ENCODE assay signal across 18 cellular contexts in the genomic region with DNA sequence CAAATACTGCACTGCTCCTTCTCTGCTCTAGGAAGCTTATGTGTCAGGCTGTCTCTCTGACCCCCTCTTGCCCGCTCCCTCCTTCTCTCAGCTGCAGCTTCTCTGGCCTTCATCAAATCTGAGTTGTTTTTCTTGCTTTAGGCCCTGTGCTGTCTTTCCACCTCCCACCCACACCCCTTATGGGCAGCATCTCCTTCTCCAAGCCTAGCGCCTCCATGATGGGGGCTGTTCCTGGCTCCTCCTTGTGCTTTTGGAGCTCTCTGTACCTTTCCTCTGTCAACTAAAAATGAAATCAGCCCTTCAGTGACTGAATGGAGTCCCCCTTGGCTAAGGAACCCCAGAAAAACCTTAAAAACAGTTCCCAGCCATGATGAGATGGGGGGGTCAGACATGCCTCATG. TPM values are rescaled to one million over a fixed set of nuclear protein-coding genes. Genes with fewer than 3 reads are reported as not detected.
DNase-seq lines count a peak whose midpoint lies in the region; ATAC-seq and TF ChIP-seq lines count a peak whose summit lies in the region.
"Had no signal": no experiment of that assay in that cellular context is flagged by ENCODE, and none has a peak within 500 bp of the region (broad histone marks: within the 10 kb centered on the region; RNA-seq: fewer than 3 reads in every experiment).

No MANE protein-coding gene starts in this region.

- no peaks in the 10 kb centered on the region for H4K20me1 ChIP-seq in HCT116 (ENCODE audit: insufficient read depth)

- peaks cover 20 to 38% of the 10 kb centered on the region in 2 experiments for H3K4me1 ChIP-seq in HCT116 (ENCODE audit: control insufficient read depth in 1 of 2, insufficient read depth in 2 of 2, low read length in 2 of 2)
- no peaks in the 10 kb centered on the region for H3K4me1 ChIP-seq in prostate gland (replicated peaks)
- H3K4me1 ChIP-seq in adrenal gland (replicated peaks in 1 of 2): peaks cover 0 to 13% of the 10 kb centered on the region in 2 donors

- TF ChIP-seq POLR2A in HCT116 (IDR thresholded peaks at IDR 0.05; ENCODE audit: borderline replicate concordance, extremely low read depth, insufficient read depth, insufficient read length) (no peak), prostate gland (IDR thresholded peaks at IDR 0.05) (no peak), adrenal gland (IDR thresholded peaks at IDR 0.05) (no peak)

- no peak overlapping the region for H3K4me2 ChIP-seq in HCT116 (ENCODE audit: low read length)

- H3K27me3 ChIP-seq in HCT116 (ENCODE audit: insufficient read depth, low read length) (no peaks in the 10 kb centered on the region), prostate gland (replicated peaks; ENCODE audit: insufficient read depth) (no peaks in the 10 kb centered on the region), adrenal gland (no peaks in the 10 kb centered on the region)
- H3K27me3 ChIP-seq: SJSA1 had no signal

- H3K4me1 Mint-ChIP-seq in immature natural killer cell: peaks cover 22 to 25% of the 10 kb centered on the region in 2 donors
- H3K4me1 Mint-ChIP-seq in activated T-cell treated with anti-CD3 and anti-CD28 coated beads, Interleukin-2, amount 50 U/mL, for 24 hours (ENCODE audit: low read depth): peaks cover 15% of the 10 kb centered on the region

- 97% methylated on average over 2 of the region's 2 CpGs for WGBS in prostate gland
- 89 to 100% (median 96%) methylated on average over 2 of the region's 2 CpGs for WGBS in adrenal gland, 4 donors

- H3K27ac ChIP-seq in 22Rv1 (peak overlapping the region; percentile 62; the same call in 1 of the 2 replicates), HCT116 (ENCODE audit: low read depth, low read length) (no peak overlapping the region), prostate gland (peak overlapping the region; percentile 66 to 68), adrenal gland (peak overlapping the region in 2 of 5 donors; percentile 87 to 94)
- H3K27ac ChIP-seq: SJSA1, VCaP had no signal

- POLR2A ChIA-PET in HCT116 (lab: Charles Lee): interaction anchor here (0.8 to 2.1 kb wide), 2 partner anchors 22 to 35 kb away, joined by 3 to 6 read pairs; a partner anchor contains a TSS

- H3K36me3 ChIP-seq in HCT116 (ENCODE audit: control insufficient read depth in 1 of 2, insufficient read depth in 2 of 2, low read length in 2 of 2) (no peaks in the 10 kb centered on the region), prostate gland (no peaks in the 10 kb centered on the region), adrenal gland (replicated peaks in 1 of 2) (no peaks in the 10 kb centered on the region)
- H3K36me3 ChIP-seq: SJSA1 had no signal

- intact Hi-C loops in HCT116 (cut with micrococcal nuclease): no loop called here
- intact Hi-C loops in prostate gland (cut with DNase I): no loop called here
- intact Hi-C loops in adrenal gland (cut with DNase I): no loop called here

- H3K9me2 ChIP-seq in HCT116 (ENCODE audit: insufficient read depth): no peaks in the 10 kb centered on the region

- CTCF ChIA-PET in HCT116 (lab: Charles Lee): no interaction called here

- TF ChIP-seq CTCF in 22Rv1 (IDR thresholded peaks at IDR 0.05) (no peak), HCT116 (IDR thresholded peaks at IDR 0.05 in 2 of 3, conservative IDR thresholded peaks at IDR 0.05 in 1 of 3; ENCODE audit: borderline replicate concordance in 1 of 3, insufficient read depth in 1 of 3, low read depth in 2 of 3, low read length in 2 of 3) (no peak), prostate gland (IDR thresholded peaks at IDR 0.05) (no peak), adrenal gland (IDR thresholded peaks at IDR 0.05) (no peak)

- no peaks in the 10 kb centered on the region for H3K9me3 Mint-ChIP-seq in immature natural killer cell
- no peaks in the 10 kb centered on the region for H3K9me3 Mint-ChIP-seq in activated T-cell treated with anti-CD3 and anti-CD28 coated beads, Interleukin-2, amount 50 U/mL, for 24 hours

- no peaks in the 10 kb centered on the region for H3K79me2 ChIP-seq in HCT116 (ENCODE audit: insufficient read depth, low read length)

- RAD21 ChIA-PET in HCT116 (lab: Charles Lee; ENCODE audit: low non-redundant PET in 1 of 2, low total read pairs in 2 of 2, uncharacterized antibody in 2 of 2, unreplicated experiment in 2 of 2): no interaction called here

- no peak for DNase-seq in HCT116 (ENCODE audit: low read depth, low spot score)
- no peak for DNase-seq in immature natural killer cell
- no peak for DNase-seq in prostate gland (ENCODE audit: low spot score)
- no peak for DNase-seq in adrenal gland
- no peak for DNase-seq in SKM-1 treated with dmso at 0.1 percent for 144 hours (lab: John Stamatoyannopoulos, UW; ENCODE audit: unreplicated experiment)
- no peak for DNase-seq in activated T-cell treated with anti-CD3 and anti-CD28 coated beads, Interleukin-2, amount 50 U/mL, for 24 hours
- DNase-seq: glutamatergic neuron; left colon; MM.1S; NK-92 treated with Interleukin-12 subunit alpha and Interleukin-12 subunit beta, amount 100 ng/mL, for 24 hours had no signal

- H3K27ac Mint-ChIP-seq in immature natural killer cell: peak overlapping the region; percentile 88 to 99 (median 93)
- H3K27ac Mint-ChIP-seq in activated T-cell treated with anti-CD3 and anti-CD28 coated beads, Interleukin-2, amount 50 U/mL, for 24 hours: no peak overlapping the region

- no peak for TF ChIP-seq RAD21 in HCT116 (IDR thresholded peaks at IDR 0.05; ENCODE audit: low read depth)

- H3K9me3 ChIP-seq in HCT116 (ENCODE audit: control insufficient read depth in 1 of 2, insufficient read depth in 1 of 2, low read depth in 1 of 2, low read length in 2 of 2) (no peaks in the 10 kb centered on the region), prostate gland (no peaks in the 10 kb centered on the region), adrenal gland (replicated peaks in 1 of 3) (no peaks in the 10 kb centered on the region)
- H3K9me3 ChIP-seq: SJSA1 had no signal

- peaks cover 0 to 11% (median 2%) of the 10 kb centered on the region in 3 donors for H3K27me3 Mint-ChIP-seq in immature natural killer cell (ENCODE audit: low read depth in 3 of 3)
- no peaks in the 10 kb centered on the region for H3K27me3 Mint-ChIP-seq in activated T-cell treated with anti-CD3 and anti-CD28 coated beads, Interleukin-2, amount 50 U/mL, for 24 hours

- no TSS peak for BruUV-seq in HCT116 (replicated peaks; lab: Mats Ljungman, UMichigan)

- H3K9ac ChIP-seq in HCT116 (ENCODE audit: low read length): 0 out of 2 replicates have a peak overlapping the region, but pooled peaks have one; percentile 69

- no peak overlapping the region for H3K4me3 ChIP-seq in HCT116 (replicated peaks in 1 of 2; ENCODE audit: low read depth in 1 of 2, low read length in 2 of 2)
- H3K4me3 ChIP-seq in prostate gland: no peak overlapping the region
- no peak overlapping the region for H3K4me3 ChIP-seq in adrenal gland
- H3K4me3 ChIP-seq: GM12878, SJSA1 had no signal

- peak overlapping the region; percentile 57 to 81 (median 67) for H3K4me3 Mint-ChIP-seq in immature natural killer cell
- no peak overlapping the region for H3K4me3 Mint-ChIP-seq in activated T-cell treated with anti-CD3 and anti-CD28 coated beads, Interleukin-2, amount 50 U/mL, for 24 hours

- no peak overlapping the region for H2AFZ ChIP-seq in HCT116 (ENCODE audit: low read depth, low read length, poor library complexity, severe bottlenecking)

- H3K36me3 Mint-ChIP-seq in immature natural killer cell: no peaks in the 10 kb centered on the region
- no peaks in the 10 kb centered on the region for H3K36me3 Mint-ChIP-seq in activated T-cell treated with anti-CD3 and anti-CD28 coated beads, Interleukin-2, amount 50 U/mL, for 24 hours (ENCODE audit: low read depth)

- no peak for ATAC-seq in HCT116
- no peak for ATAC-seq in GM18907 (IDR thresholded peaks at IDR 0.05; ENCODE audit: unreplicated experiment)

TF ChIP-seq in HCT116, 20 proteins besides CTCF, POLR2A, EP300 and RAD21:
- no peak for TF ChIP-seq CEBPB (IDR thresholded peaks at IDR 0.05; ENCODE audit: low read depth)
- TF ChIP-seq TCF7L2 (IDR thresholded peaks at IDR 0.05; ENCODE audit: borderline replicate concordance, extremely low read depth, insufficient read depth, insufficient read length): no peak
- TF ChIP-seq SP1 (IDR thresholded peaks at IDR 0.05; ENCODE audit: low read depth): no peak
- no peak for TF ChIP-seq EZH2 (IDR thresholded peaks at IDR 0.05)
- TF ChIP-seq, protein P1, sequence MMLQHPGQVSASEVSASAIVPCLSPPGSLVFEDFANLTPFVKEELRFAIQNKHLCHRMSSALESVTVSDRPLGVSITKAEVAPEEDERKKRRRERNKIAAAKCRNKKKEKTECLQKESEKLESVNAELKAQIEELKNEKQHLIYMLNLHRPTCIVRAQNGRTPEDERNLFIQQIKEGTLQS (IDR thresholded peaks at IDR 0.05): no peak

RNA-seq across cellular contexts. Expression of a gene that starts 6.6 kb away (rescaled TPM):
- 0.22 TPM for total RNA-seq in HCT116 (2021; ENCODE audit: unreplicated experiment)
- 1.00 and 1.0 TPM in 2 replicates for polyA plus RNA-seq in HCT116 (2012)
- polyA plus RNA-seq in immature natural killer cell: under 1 TPM in 2 of 3 donors, not detected in 1; 0.24 to 0.25 TPM
- 1 to 10 TPM in 1 of 2 donors, not detected in 1; 2.8 TPM for total RNA-seq in prostate gland
- total RNA-seq in adrenal gland: under 1 TPM in 4 of 8 donors, not detected in 4; 0.11 to 0.29 (median 0.17) TPM
- under 1 TPM in 2 of 3 donors, not detected in 1; 0.67 to 0.88 TPM for polyA plus RNA-seq in adrenal gland
- total RNA-seq: bronchial epithelial cell, Daoy, endothelial cell of umbilical vein, GM12878 had no signal

RNA-seq across cellular contexts. Expression of a gene that starts 15.3 kb away (rescaled TPM):
- total RNA-seq in HCT116 (2021; ENCODE audit: unreplicated experiment): 21.8 TPM
- 21.7 and 21.9 TPM in 2 replicates for polyA plus RNA-seq in HCT116 (2012)
- polyA plus RNA-seq in immature natural killer cell: 10 to 100 TPM; 36.6 to 40.6 (median 39.7) TPM
- total RNA-seq in prostate gland: 10 to 100 TPM; 25.4 to 28.6 TPM
- total RNA-seq in adrenal gland: 10 to 100 TPM; 20.8 to 34.8 (median 24.3) TPM
- 10 to 100 TPM in 2 of 3 donors, 1 to 10 TPM in 1; 3.4 to 32.8 (median 19.5) TPM for polyA plus RNA-seq in adrenal gland

RNA-seq across cellular contexts. Expression of a gene that starts 15.7 kb away (rescaled TPM):
- total RNA-seq in HCT116 (2021; ENCODE audit: unreplicated experiment) (not detected), prostate gland (1 to 10 TPM in 1 of 2 donors, not detected in 1; 3.4 TPM), adrenal gland (1 to 10 TPM in 1 of 8 donors, under 1 TPM in 5, not detected in 2; under 0.01 to 1.0 (median 0.20) TPM)
- 0.03 TPM in 1 of 2 replicates, not detected in the other for polyA plus RNA-seq in HCT116 (2012)
- polyA plus RNA-seq in immature natural killer cell (1 to 10 TPM in 2 of 3 donors, not detected in 1; 1.3 to 2.4 TPM), adrenal gland (under 1 TPM; 0.11 to 0.57 (median 0.48) TPM)
- total RNA-seq: bronchial epithelial cell, endothelial cell of umbilical vein, GM12878, SJSA1 had no signal
- polyA plus RNA-seq: endothelial cell of umbilical vein had no signal

RNA-seq across cellular contexts. Expression of a gene that starts 35.0 kb away (rescaled TPM):
- total RNA-seq in HCT116 (2021; ENCODE audit: unreplicated experiment) (12.0 TPM), prostate gland (10 to 100 TPM; 20.4 to 24.1 TPM), adrenal gland (10 to 100 TPM; 10.8 to 30.6 (median 18.5) TPM)
- 16.3 and 18.4 TPM in 2 replicates for polyA plus RNA-seq in HCT116 (2012)
- polyA plus RNA-seq in immature natural killer cell (10 to 100 TPM; 38.9 to 55.1 (median 49.9) TPM), adrenal gland (10 to 100 TPM in 2 of 3 donors, 1 to 10 TPM in 1; 4.3 to 16.9 (median 14.6) TPM)
